ENCODE assay signal across 8 cellular contexts in the genomic region with DNA sequence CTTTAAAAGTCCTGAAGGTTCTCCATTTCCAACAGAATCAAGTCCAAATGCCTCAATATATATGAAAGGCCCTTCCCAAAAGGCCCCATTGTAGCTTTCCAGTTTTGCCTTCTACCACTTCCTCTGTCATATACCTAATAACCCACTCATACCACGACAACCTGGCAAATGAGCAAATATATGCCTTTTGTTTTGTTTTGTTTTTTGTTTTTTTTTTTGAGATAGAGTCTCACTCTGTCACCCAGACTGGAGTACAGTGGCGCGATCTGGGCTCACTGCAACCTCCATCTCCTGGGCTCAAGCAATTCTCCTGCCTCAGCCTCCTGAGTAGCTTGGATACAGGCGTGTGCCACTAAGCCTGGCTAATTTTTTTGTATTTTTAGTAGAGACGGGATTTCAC. TPM values are rescaled to one million over a fixed set of nuclear protein-coding genes. Genes with fewer than 3 reads are reported as not detected.
DNase-seq lines count a peak whose midpoint lies in the region; ATAC-seq and TF ChIP-seq lines count a peak whose summit lies in the region.
"Not testable (repeated sequence)": the region's sequence is repeated elsewhere in the genome, so short reads cannot be mapped to it uniquely, and the experiment has no call there.

No MANE protein-coding gene starts in this region.

- peaks cover 3 to 50% (median 25%) of the 10 kb centered on the region in 11 experiments; a peak in 17 of 22 replicates for H3K36me3 ChIP-seq in BLaER1 treated with 17β-estradiol and CSF1 and Interleukin-3, amounts not matched to agents 10 nM and 100 nM

- CTCF ChIA-PET in activated B cell treated with CpG ODN at 0.5 μM for 24 hours (lab: Charles Lee) = not testable (repeated sequence)

- not testable (repeated sequence) for DNase-seq in activated B cell treated with CpG ODN at 0.5 μM for 24 hours, nephron progenitor cell

- H3K36me3 Mint-ChIP-seq in activated B cell treated with CpG ODN at 0.5 μM for 24 hours (ENCODE audit: low read depth) (peaks cover 30% of the 10 kb centered on the region), nephron progenitor cell (ENCODE audit: low read depth) (peaks cover 91% of the 10 kb centered on the region)

- POLR2A ChIA-PET in activated B cell treated with CpG ODN at 0.5 μM for 24 hours (lab: Charles Lee) = not testable (repeated sequence)

- H3K9me3 Mint-ChIP-seq in activated B cell treated with CpG ODN at 0.5 μM for 24 hours = not testable (repeated sequence)
- peaks cover 31% of the 10 kb centered on the region for H3K9me3 Mint-ChIP-seq in nephron progenitor cell

- peaks cover 20% of the 10 kb centered on the region for H3K4me1 Mint-ChIP-seq in activated B cell treated with CpG ODN at 0.5 μM for 24 hours
- not testable (repeated sequence) for H3K4me1 Mint-ChIP-seq in nephron progenitor cell

- not testable (repeated sequence) for H3K4me3 Mint-ChIP-seq in activated B cell treated with CpG ODN at 0.5 μM for 24 hours, nephron progenitor cell

- H3K9me3 ChIP-seq in BLaER1 treated with 17β-estradiol and CSF1 and Interleukin-3, amounts not matched to agents 10 nM and 100 nM (replicated peaks in 1 of 11) = not testable (repeated sequence)

- H3K27ac Mint-ChIP-seq in activated B cell treated with CpG ODN at 0.5 μM for 24 hours (peak overlapping the region; percentile 64), nephron progenitor cell (peak overlapping the region; percentile 5)

- peak overlapping the region; percentile 12 to 64 (median 49); a peak in 21 of 22 replicates for H3K4me2 ChIP-seq in BLaER1 treated with 17β-estradiol and CSF1 and Interleukin-3, amounts not matched to agents 10 nM and 100 nM

- H4K20me1 ChIP-seq in BLaER1 treated with 17β-estradiol and CSF1 and Interleukin-3, amounts not matched to agents 10 nM and 100 nM = not testable (repeated sequence)

- not testable (repeated sequence) for H3K4me3 ChIP-seq in BLaER1 treated with 17β-estradiol and CSF1 and Interleukin-3, amounts not matched to agents 10 nM and 100 nM

- H3K4me1 ChIP-seq in BLaER1 treated with 17β-estradiol and CSF1 and Interleukin-3, amounts not matched to agents 10 nM and 100 nM = peaks cover 14 to 30% (median 26%) of the 10 kb centered on the region in 10 experiments

- H3K27ac ChIP-seq in BLaER1 treated with 17β-estradiol and CSF1 and Interleukin-3, amounts not matched to agents 10 nM and 100 nM = peak overlapping the region in 2 of 11 experiments; percentile 0 to 1; a peak in 1 of 22 replicates

- ATAC-seq in GM18867 (IDR thresholded peaks at IDR 0.05; ENCODE audit: unreplicated experiment) (peak; percentile 31), GM19397 (IDR thresholded peaks at IDR 0.05; ENCODE audit: unreplicated experiment) (peak; percentile 33), GM21576 (IDR thresholded peaks at IDR 0.05; ENCODE audit: unreplicated experiment) (peak; percentile 14), HG02973 (IDR thresholded peaks at IDR 0.05; ENCODE audit: unreplicated experiment) (peak; percentile 38), HG03521 (IDR thresholded peaks at IDR 0.05; ENCODE audit: unreplicated experiment) (peak; percentile 11)
- not testable (repeated sequence) for ATAC-seq in activated B cell treated with CpG ODN at 0.5 μM for 24 hours (ENCODE audit: low read depth)

- H3K27me3 Mint-ChIP-seq in activated B cell treated with CpG ODN at 0.5 μM for 24 hours; nephron progenitor cell (ENCODE audit: low read depth, poor library complexity): not testable (repeated sequence)

- H3K27me3 ChIP-seq in BLaER1 treated with 17β-estradiol and CSF1 and Interleukin-3, amounts not matched to agents 10 nM and 100 nM = not testable (repeated sequence)

- intact Hi-C loops in activated B cell treated with CpG ODN at 0.5 μM for 24 hours (cut with micrococcal nuclease) = not testable (repeated sequence)

- TF ChIP-seq CTCF in activated B cell treated with CpG ODN at 0.5 μM for 24 hours (IDR thresholded peaks at IDR 0.05); nephron progenitor cell (IDR thresholded peaks at IDR 0.05): not testable (repeated sequence)

- H3K9ac ChIP-seq in BLaER1 treated with 17β-estradiol and CSF1 and Interleukin-3, amounts not matched to agents 10 nM and 100 nM = not testable (repeated sequence)

RNA-seq across cellular contexts. Expression of gene NBAS, which starts 20.6 kb away (rescaled TPM):
- 39.1 and 40.1 TPM in 2 replicates for total RNA-seq in activated B cell treated with CpG ODN at 0.5 μM for 24 hours

RNA-seq across cellular contexts. Expression of gene DDX1, which starts 51.1 kb away (rescaled TPM):
- 72.4 and 74.4 TPM in 2 replicates for total RNA-seq in activated B cell treated with CpG ODN at 0.5 μM for 24 hours
